ENCODE assay signal across 22 cellular contexts in genomic region chr2:226017534-226017933, GRCh38.
"Had no signal": no experiment of that assay in that cellular context is flagged by ENCODE, and none has a peak within 500 bp of the region (broad histone marks: within the 10 kb centered on the region; RNA-seq: fewer than 3 reads in every experiment).

No MANE protein-coding gene starts in this region.

- H3K4me3 Mint-ChIP-seq: activated CD4-positive, alpha-beta memory T cell treated with anti-CD3 and anti-CD28 coated beads, Interleukin-2, amount 10 ng/mL, durations not matched to agents 7 days and 5 days; activated CD4-positive, alpha-beta T cell treated with anti-CD3 and anti-CD28 coated beads, Interleukin-2, amount 10 ng/mL, durations not matched to agents 24 days and 14 days; activated CD8-positive, alpha-beta memory T cell treated with anti-CD3 and anti-CD28 coated beads, Interleukin-2, amount 10 ng/mL, durations not matched to agents 7 days and 5 days had no signal

- H3K27me3 Mint-ChIP-seq: activated CD4-positive, alpha-beta memory T cell treated with anti-CD3 and anti-CD28 coated beads, Interleukin-2, amount 10 ng/mL, durations not matched to agents 7 days and 5 days; activated CD4-positive, alpha-beta T cell treated with anti-CD3 and anti-CD28 coated beads, Interleukin-2, amount 10 ng/mL, durations not matched to agents 24 days and 14 days; activated CD8-positive, alpha-beta memory T cell treated with anti-CD3 and anti-CD28 coated beads, Interleukin-2, amount 10 ng/mL, durations not matched to agents 7 days and 5 days had no signal

- H3K36me3 Mint-ChIP-seq: activated CD8-positive, alpha-beta memory T cell treated with anti-CD3 and anti-CD28 coated beads, Interleukin-2, amount 10 ng/mL, durations not matched to agents 7 days and 5 days had no signal

- H3K27ac Mint-ChIP-seq: activated CD4-positive, alpha-beta memory T cell treated with anti-CD3 and anti-CD28 coated beads, Interleukin-2, amount 10 ng/mL, durations not matched to agents 7 days and 5 days; activated CD4-positive, alpha-beta T cell treated with anti-CD3 and anti-CD28 coated beads, Interleukin-2, amount 10 ng/mL, durations not matched to agents 24 days and 14 days; activated CD8-positive, alpha-beta memory T cell treated with anti-CD3 and anti-CD28 coated beads, Interleukin-2, amount 10 ng/mL, durations not matched to agents 7 days and 5 days had no signal

- H3K4me1 Mint-ChIP-seq: activated CD4-positive, alpha-beta memory T cell treated with anti-CD3 and anti-CD28 coated beads, Interleukin-2, amount 10 ng/mL, durations not matched to agents 7 days and 5 days; activated CD4-positive, alpha-beta T cell treated with anti-CD3 and anti-CD28 coated beads, Interleukin-2, amount 10 ng/mL, durations not matched to agents 24 days and 14 days; activated CD8-positive, alpha-beta memory T cell treated with anti-CD3 and anti-CD28 coated beads, Interleukin-2, amount 10 ng/mL, durations not matched to agents 7 days and 5 days had no signal

- DNase-seq: activated CD4-positive, alpha-beta memory T cell treated with anti-CD3 and anti-CD28 coated beads, Interleukin-2, amount 10 ng/mL, durations not matched to agents 7 days and 5 days; activated CD4-positive, alpha-beta T cell treated with anti-CD3 and anti-CD28 coated beads, Interleukin-2, amount 10 ng/mL, durations not matched to agents 24 days and 14 days; activated CD4-positive, CD25-positive, alpha-beta regulatory T cell; activated CD8-positive, alpha-beta memory T cell treated with anti-CD3 and anti-CD28 coated beads, Interleukin-2, amount 10 ng/mL, durations not matched to agents 7 days and 5 days; activated gamma-delta T cell; amniotic stem cell; body of pancreas; central memory CD4-positive, alpha-beta T cell; IMR-90; Kasumi-1; KBM-7; NCI-H1048; NCI-H146; NCI-H187 treated with DMSO at 0.1 percent for 48 hours; NCI-H2081 treated with DMSO at 0.1 percent for 48 hours; NCI-H446; NCI-H524; Peyer's patch; Right ventricle myocardium superior; SJCRH30; SK-N-SH; T-helper 1 cell had no signal
